8 cellular contexts compared by ENCODE assay signal in the genomic region with DNA sequence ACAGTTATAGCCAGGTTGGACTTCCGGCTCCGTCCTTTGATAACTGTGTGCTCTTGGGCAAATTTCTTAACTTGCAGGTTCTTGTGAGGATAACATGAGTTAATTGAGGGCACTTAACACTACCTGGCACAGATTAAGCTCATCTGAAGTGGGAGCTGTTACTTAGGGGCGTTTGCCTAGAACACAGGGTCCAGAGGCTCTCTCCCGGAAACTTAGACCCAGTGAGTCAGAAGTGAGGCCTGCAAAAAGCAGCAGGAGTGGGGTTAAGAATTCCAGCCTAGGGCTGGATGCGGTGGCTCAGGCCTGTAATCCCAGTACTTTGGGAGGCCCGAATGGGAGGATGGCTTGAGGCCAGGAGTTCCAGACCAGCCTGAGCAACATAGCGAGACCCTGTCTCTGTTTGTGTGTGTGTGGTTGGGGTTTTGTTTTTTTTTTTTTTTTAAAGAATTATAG. TPM values are rescaled to one million over a fixed set of nuclear protein-coding genes. Genes with fewer than 3 reads are reported as not detected.
DNase-seq lines count a peak whose midpoint lies in the region; ATAC-seq and TF ChIP-seq lines count a peak whose summit lies in the region.

No MANE protein-coding gene starts in this region.

- TF ChIP-seq POLR2A in breast epithelium (IDR thresholded peaks at IDR 0.05) = no peak

- TF ChIP-seq CTCF in 22Rv1 (IDR thresholded peaks at IDR 0.05) = no peak
- TF ChIP-seq CTCF in breast epithelium (IDR thresholded peaks at IDR 0.05) = no peak
- no peak for TF ChIP-seq CTCF in mesothelial cell of epicardium (IDR thresholded peaks at IDR 0.05; ENCODE audit: unreplicated experiment)

- intact Hi-C loops in breast epithelium (cut with DNase I; ENCODE audit: low total_unique reads) = no loop called here

- in situ Hi-C loops in KBM-7 (cut with MboI; ENCODE audit: low pct_unique_long_range_greater_than_20kb, low sequenced_read_pairs) = no loop called here

- H3K27me3 ChIP-seq in breast epithelium = no peaks in the 10 kb centered on the region

- H3K36me3 ChIP-seq in breast epithelium = no peaks in the 10 kb centered on the region

- no peaks in the 10 kb centered on the region for H3K9me3 ChIP-seq in breast epithelium

- peak overlapping the region; percentile 100 for H3K27ac ChIP-seq in 22Rv1
- H3K27ac ChIP-seq in breast epithelium = peak overlapping the region; percentile 93 to 98

- H3K36me3 Mint-ChIP-seq in mesothelial cell of epicardium = peaks cover 6% of the 10 kb centered on the region

- H3K4me1 Mint-ChIP-seq in mesothelial cell of epicardium = peaks cover 37% of the 10 kb centered on the region

- peak; percentile 61 for DNase-seq in HK-2 (ENCODE audit: unreplicated experiment)
- DNase-seq in breast epithelium (ENCODE audit: low spot score in 2 of 2) = no peak
- no peak for DNase-seq in mesothelial cell of epicardium (ENCODE audit: low spot score in 2 of 2, unreplicated experiment in 2 of 2)
- DNase-seq in cortex of kidney (lab: John Stamatoyannopoulos, UW) = no peak
- DNase-seq in KBM-7 = no peak
- DNase-seq in COLO668 (lab: John Stamatoyannopoulos, UW; ENCODE audit: unreplicated experiment) = no peak

- H3K4me3 ChIP-seq in breast epithelium = peak overlapping the region; percentile 68 to 73 (median 70)

- no peak overlapping the region for H3K4me3 Mint-ChIP-seq in mesothelial cell of epicardium

- H3K4me1 ChIP-seq in breast epithelium = peaks cover 13 to 41% of the 10 kb centered on the region in 2 donors

- no peak for ATAC-seq in GM18909 (IDR thresholded peaks at IDR 0.05; ENCODE audit: poor library complexity, unreplicated experiment)

- no peaks in the 10 kb centered on the region for H3K9me3 Mint-ChIP-seq in mesothelial cell of epicardium

- H3K27ac Mint-ChIP-seq in mesothelial cell of epicardium = peak overlapping the region; percentile 73

- no peaks in the 10 kb centered on the region for H3K27me3 Mint-ChIP-seq in mesothelial cell of epicardium (ENCODE audit: low read depth)

RNA-seq across cellular contexts. Expression of a gene that starts 1.4 kb away (rescaled TPM):
- total RNA-seq in breast epithelium (100 to 1,000 TPM in 1 of 3 donors, 10 to 100 TPM in 2; 78.1 to 132 (median 99.7) TPM), mesothelial cell of epicardium (13.1 to 14.4 TPM (median 13.1 TPM) in 3 replicates)

RNA-seq across cellular contexts. Expression of a gene that starts 5.7 kb away (rescaled TPM):
- total RNA-seq in breast epithelium (10 to 100 TPM; 26.6 to 40.5 (median 29.8) TPM), mesothelial cell of epicardium (42.3 to 43.8 TPM (median 43.2 TPM) in 3 replicates)

RNA-seq across cellular contexts. Expression of a gene that starts 9.7 kb away (rescaled TPM):
- 1 to 10 TPM; 2.9 to 3.9 (median 3.5) TPM for total RNA-seq in breast epithelium
- total RNA-seq in mesothelial cell of epicardium = 24.6 to 25.5 TPM (median 24.7 TPM) in 3 replicates

RNA-seq across cellular contexts. Expression of a gene that starts 15.4 kb away (rescaled TPM):
- total RNA-seq in breast epithelium = 10 to 100 TPM; 49.3 to 61.9 (median 60.0) TPM
- total RNA-seq in mesothelial cell of epicardium = 345 to 360 TPM (median 349 TPM) in 3 replicates

RNA-seq across cellular contexts. Expression of a gene that starts 31.1 kb away (rescaled TPM):
- 10 to 100 TPM; 16.3 to 50.2 (median 22.3) TPM for total RNA-seq in breast epithelium
- total RNA-seq in mesothelial cell of epicardium = 72.6 to 78.3 TPM (median 76.9 TPM) in 3 replicates
